Comparison of ENCODE assay signal across 1 cellular context in genomic region chr4:70559924-70560323, GRCh38.
TF ChIP-seq lines count a peak whose summit lies in the region.

No MANE protein-coding gene starts in this region.

TF ChIP-seq in HepG2, 621 proteins besides CTCF, POLR2A, EP300 and RAD21 (continued from another document):
- TF ChIP-seq DZIP1 (CRISPR knock-in tag; IDR thresholded peaks at IDR 0.05) (no peak), TERF1 (CRISPR knock-in tag; IDR thresholded peaks at IDR 0.05) (no peak), SOX13 (IDR thresholded peaks at IDR 0.05) (no peak), SOX13 (CRISPR knock-in tag; conservative IDR thresholded peaks at IDR 0.05 in 1 of 2, IDR thresholded peaks at IDR 0.05 in 1 of 2) (peak in 1 of 2 experiments; percentile 85; a peak in 2 of 4 replicates), RBFOX2 (IDR thresholded peaks at IDR 0.05; ENCODE audit: low read depth, low read length) (no peak), SOX5 (CRISPR knock-in tag; IDR thresholded peaks at IDR 0.05; ENCODE audit: borderline replicate concordance) (peak; percentile 76; the same call in 1 of the 2 replicates), KAT8 (CRISPR knock-in tag; IDR thresholded peaks at IDR 0.05) (peak; percentile 36; the same call in 1 of the 2 replicates), SKI (IDR thresholded peaks at IDR 0.05; ENCODE audit: partially characterized antibody) (peak; percentile 31), BCL6 (CRISPR knock-in tag; IDR thresholded peaks at IDR 0.05) (peak; percentile 97), ARID5B (CRISPR knock-in tag; IDR thresholded peaks at IDR 0.05) (peak; percentile 85), ATAD3A (CRISPR knock-in tag; IDR thresholded peaks at IDR 0.05) (no peak), NFRKB (IDR thresholded peaks at IDR 0.05) (no peak), SIX1 (CRISPR knock-in tag; IDR thresholded peaks at IDR 0.05; ENCODE audit: borderline replicate concordance) (0 out of 2 replicates have a peak, but pooled peaks have one; percentile 42)
